Comparison of ENCODE assay signal across 2 cellular contexts in the genomic region with DNA sequence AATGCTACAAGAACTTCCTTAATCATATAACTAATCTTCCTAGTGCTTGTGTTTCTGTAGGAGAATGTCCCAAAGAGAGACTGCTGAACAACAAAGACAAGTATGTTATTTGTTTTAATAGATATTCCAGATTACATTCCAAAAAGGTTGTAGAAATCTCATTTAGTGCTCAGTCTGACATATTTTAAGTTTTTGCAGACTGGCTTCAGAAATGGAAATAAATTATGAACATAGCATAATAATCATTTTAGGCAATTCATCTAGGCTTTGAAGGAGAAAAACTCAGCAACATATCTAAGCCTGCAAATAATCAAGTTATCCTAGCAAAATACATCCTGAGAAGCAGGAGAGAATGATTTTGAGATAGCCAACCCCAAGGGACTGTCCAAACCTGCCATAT.
TF ChIP-seq lines count a peak whose summit lies in the region.

No MANE protein-coding gene starts in this region.

TF ChIP-seq in SK-N-SH treated with all-trans-retinoic acid at 6 μM for 48 hours, 23 proteins besides CTCF, POLR2A, EP300 and RAD21 (continued from another document):
- peak; percentile 77 for TF ChIP-seq ISL1 (CRISPR knock-in tag; IDR thresholded peaks at IDR 0.05)
TF ChIP-seq in SK-N-SH treated with all-trans-retinoic acid at 6 μM for 48 hours: peak in this region for 3.

TF ChIP-seq in SK-N-SH, 30 proteins besides CTCF, POLR2A, EP300 and RAD21 (continued from another document):
- no peak for TF ChIP-seq PBX3 (IDR thresholded peaks at IDR 0.05)
- TF ChIP-seq SIN3A (IDR thresholded peaks at IDR 0.05; ENCODE audit: borderline replicate concordance, low read depth, low read length) = no peak
- TF ChIP-seq TEAD4 (IDR thresholded peaks at IDR 0.05; ENCODE audit: borderline replicate concordance, insufficient read depth) = no peak
- TF ChIP-seq CHD2 (IDR thresholded peaks at IDR 0.05; ENCODE audit: low read length, partially characterized antibody) = no peak
